Comparison of ENCODE assay signal across 13 cellular contexts in genomic region chr4:40196260-40196659, GRCh38. TPM values are rescaled to one million over a fixed set of nuclear protein-coding genes. Genes with fewer than 3 reads are reported as not detected.
DNase-seq lines count a peak whose midpoint lies in the region; ATAC-seq, FAIRE-seq and TF ChIP-seq lines count a peak whose summit lies in the region.
"Had no signal": no experiment of that assay in that cellular context is flagged by ENCODE, and none has a peak within 500 bp of the region (broad histone marks: within the 10 kb centered on the region; RNA-seq: fewer than 3 reads in every experiment).

No MANE protein-coding gene starts in this region.

- H3K4me1 Mint-ChIP-seq in WTC11 (peaks cover 88% of the 10 kb centered on the region), immature natural killer cell (peaks cover 81 to 83% of the 10 kb centered on the region in 2 donors)

- peak overlapping the region; percentile 78 for H3K4me3 ChIP-seq in A673 (ENCODE audit: low read depth, low read length, poor library complexity, severe bottlenecking)
- H3K4me3 ChIP-seq in GM12864 (ENCODE audit: low read depth, low read length), result peak overlapping the region; percentile 97
- H3K4me3 ChIP-seq: cardiac muscle cell had no signal

- peaks cover 13% of the 10 kb centered on the region for H3K36me3 ChIP-seq in A673 (ENCODE audit: insufficient read depth, low read length, poor library complexity, severe bottlenecking)
- H3K36me3 ChIP-seq: cardiac muscle cell, esophagus squamous epithelium had no signal

- H3K9me3 Mint-ChIP-seq in WTC11 (no peaks in the 10 kb centered on the region; the same call in 1 of the 2 replicates), immature natural killer cell (no peaks in the 10 kb centered on the region)

- TF ChIP-seq CTCF in A673 (conservative IDR thresholded peaks at IDR 0.05; ENCODE audit: low read depth, low read length) (no peak), GM12864 (IDR thresholded peaks at IDR 0.05; ENCODE audit: low read depth, low read length, missing control alignments) (no peak), WTC11 (IDR thresholded peaks at IDR 0.05) (no peak), D721Med (IDR thresholded peaks at IDR 0.05; ENCODE audit: insufficient read depth, missing control alignments) (no peak)

- POLR2A ChIA-PET in A673 (lab: Charles Lee; ENCODE audit: low non-redundant PET), result no interaction called here
- POLR2A ChIA-PET in WTC11 (lab: Charles Lee), result no interaction called here

- no peak for DNase-seq in A673 (ENCODE audit: low spot score)
- no peak for DNase-seq in GM12864 (ENCODE audit: low read depth)
- DNase-seq in WTC11 (ENCODE audit: low spot score), result peak; percentile 32
- DNase-seq in immature natural killer cell, result no peak
- DNase-seq in D721Med (ENCODE audit: insufficient read length, low spot score), result no peak
- DNase-seq in left cardiac atrium, result no peak
- DNase-seq in left ventricle myocardium superior, result no peak
- DNase-seq: esophagus squamous epithelium, NCI-H2081 had no signal

- H3K4me1 ChIP-seq in A673 (ENCODE audit: insufficient read depth, low read length, poor library complexity, severe bottlenecking), result peaks cover 53% of the 10 kb centered on the region
- H3K4me1 ChIP-seq: esophagus squamous epithelium had no signal

- H3K27me3 ChIP-seq in A673 (replicated peaks; ENCODE audit: insufficient read depth, low read depth, low read length, poor library complexity), result no peaks in the 10 kb centered on the region
- H3K27me3 ChIP-seq: cardiac muscle cell, esophagus squamous epithelium had no signal

- H3K36me3 Mint-ChIP-seq in WTC11, result no peaks in the 10 kb centered on the region
- H3K36me3 Mint-ChIP-seq in immature natural killer cell, result peaks cover 0 to 6% (median 3%) of the 10 kb centered on the region in 3 donors

- H3K9me3 ChIP-seq in A673 (ENCODE audit: low read depth, low read length, poor library complexity, severe bottlenecking), result no peaks in the 10 kb centered on the region
- H3K9me3 ChIP-seq: esophagus squamous epithelium had no signal

- H3K27ac Mint-ChIP-seq in WTC11, result peak overlapping the region; percentile 99
- peak overlapping the region; percentile 96 to 100 (median 98) for H3K27ac Mint-ChIP-seq in immature natural killer cell

- H3K27ac ChIP-seq in A673 (ENCODE audit: low read depth, low read length, poor library complexity, severe bottlenecking), result peak overlapping the region; percentile 97
- H3K27ac ChIP-seq: cardiac muscle cell had no signal

- ATAC-seq in WTC11 (peak; percentile 24), left cardiac atrium (no peak), HG03460 (IDR thresholded peaks at IDR 0.05; ENCODE audit: unreplicated experiment) (no peak), left ventricle myocardium superior (no peak)

- CTCF ChIA-PET in A673 (lab: Charles Lee) (interaction anchor here (0.6 to 0.7 kb wide), 3 partner anchors 122 to 652 kb away, joined by 3 to 5 read pairs (median 3); no protein-coding TSS in a partner anchor), WTC11 (lab: Charles Lee) (no interaction called here)

- H3K4me3 Mint-ChIP-seq in WTC11 (peak overlapping the region; percentile 60), immature natural killer cell (peak overlapping the region; percentile 94 to 97 (median 95))

- FAIRE-seq in D721Med (lab: Jason Lieb, UNC), result no peak

- H3K27me3 Mint-ChIP-seq in WTC11 (ENCODE audit: low read depth) (no peaks in the 10 kb centered on the region), immature natural killer cell (ENCODE audit: low read depth in 3 of 3) (peaks cover 8 to 49% (median 47%) of the 10 kb centered on the region in 3 donors)

- BruUV-seq in A673 (replicated peaks; lab: Mats Ljungman, UMichigan), result TSS peak; percentile 16

- intact Hi-C loops in A673 (cut with micrococcal nuclease; ENCODE audit: unreplicated experiment), result loop anchor here (1.0 to 5.0 kb wide), 3 partner anchors 44 to 139 kb away; partner anchors contain the start of gene N4BP2
- intact Hi-C loops in left cardiac atrium (cut with DNase I), result no loop called here
- intact Hi-C loops in left ventricle myocardium superior (cut with micrococcal nuclease), result no loop called here

TF ChIP-seq in WTC11, 78 proteins besides CTCF, POLR2A, EP300 and RAD21 (continues in another document):
- TF ChIP-seq ZNF317 (CRISPR knock-in tag; IDR thresholded peaks at IDR 0.05; ENCODE audit: borderline replicate concordance, low read depth) (no peak), CREM (CRISPR knock-in tag; IDR thresholded peaks at IDR 0.05) (no peak), E2F5 (CRISPR knock-in tag; IDR thresholded peaks at IDR 0.05) (no peak), FOXP4 (CRISPR knock-in tag; IDR thresholded peaks at IDR 0.05) (no peak), ATF6 (CRISPR knock-in tag; IDR thresholded peaks at IDR 0.05) (no peak), ZNF263 (CRISPR knock-in tag; IDR thresholded peaks at IDR 0.05; ENCODE audit: low read depth) (no peak), ETV6 (CRISPR knock-in tag; IDR thresholded peaks at IDR 0.05) (no peak), ARID4B (CRISPR knock-in tag; IDR thresholded peaks at IDR 0.05; ENCODE audit: borderline replicate concordance) (no peak)

RNA-seq across cellular contexts. Expression of gene RHOH, which starts 0.6 kb away (rescaled TPM):
- total RNA-seq in A673 (2021) (66.8 and 74.2 TPM in 2 replicates), WTC11 (2021) (3.9 to 8.7 TPM (median 7.4 TPM) in 3 replicates), left cardiac atrium (1 to 10 TPM in 1 of 2 donors, under 1 TPM in 1; 0.68 to 1.8 TPM), left ventricle myocardium superior (0.67 TPM)
- 10 to 100 TPM; 82.0 to 97.6 (median 97.3) TPM for polyA plus RNA-seq in immature natural killer cell
- total RNA-seq: cardiac muscle cell, HT1080, myocyte had no signal
- polyA plus RNA-seq: cardiac muscle cell had no signal
